Comparison of ENCODE assay signal across 23 cellular contexts in the genomic region with DNA sequence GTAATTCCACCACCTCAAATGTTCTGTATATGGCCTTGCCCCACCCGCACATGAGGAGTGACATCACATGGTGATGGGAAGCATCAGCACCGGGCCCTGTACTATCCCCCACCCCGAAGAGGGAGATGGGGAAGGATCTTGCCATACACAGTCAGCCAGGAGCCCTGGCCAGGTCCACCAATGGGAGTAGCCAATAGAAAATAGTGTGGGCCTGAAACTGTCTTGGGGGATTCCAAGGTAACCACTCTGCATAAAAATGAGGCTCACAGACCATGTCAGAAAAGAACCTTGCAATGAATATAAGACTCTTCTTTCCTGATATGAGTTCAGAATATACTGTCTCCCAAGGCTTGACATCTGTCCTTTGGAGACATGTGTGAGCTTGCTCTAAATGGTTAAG. TPM values are rescaled to one million over a fixed set of nuclear protein-coding genes. Genes with fewer than 3 reads are reported as not detected.
DNase-seq lines count a peak whose midpoint lies in the region; ATAC-seq and TF ChIP-seq lines count a peak whose summit lies in the region.
"Had no signal": no experiment of that assay in that cellular context is flagged by ENCODE, and none has a peak within 500 bp of the region (broad histone marks: within the 10 kb centered on the region; RNA-seq: fewer than 3 reads in every experiment).

No MANE protein-coding gene starts in this region.

- H3K27ac Mint-ChIP-seq in natural killer cell: peak overlapping the region; percentile 46 to 75
- no peak overlapping the region for H3K27ac Mint-ChIP-seq in T-cell

- H3K27me3 Mint-ChIP-seq in natural killer cell (ENCODE audit: low read depth in 2 of 2) (peaks cover under 1% of the 10 kb centered on the region in 2 donors), T-cell (peaks cover 4 to 7% of the 10 kb centered on the region in 2 donors)

- no peak for TF ChIP-seq CTCF in GM10266 (IDR thresholded peaks at IDR 0.05; ENCODE audit: control insufficient read depth, insufficient read depth, low read depth, missing control alignments)
- TF ChIP-seq CTCF in natural killer cell (IDR thresholded peaks at IDR 0.05): no peak

- no peaks in the 10 kb centered on the region for H3K9me3 Mint-ChIP-seq in natural killer cell
- H3K9me3 Mint-ChIP-seq in T-cell: no peaks in the 10 kb centered on the region

- H3K4me3 Mint-ChIP-seq in natural killer cell (no peak overlapping the region), T-cell (no peak overlapping the region)
- H3K4me3 Mint-ChIP-seq: CD14-positive monocyte had no signal

- CTCF ChIA-PET in T-cell (lab: Charles Lee): no interaction called here

- H3K36me3 Mint-ChIP-seq in natural killer cell (peaks cover under 1% of the 10 kb centered on the region), T-cell (no peaks in the 10 kb centered on the region)

- POLR2A ChIA-PET in T-cell (lab: Charles Lee): no interaction called here

- DNase-seq in GM10266 (ENCODE audit: extremely low spot score) (peak; percentile 53), natural killer cell (no peak), T-cell (no peak)
- no peak for DNase-seq in stimulated activated CD4-positive, alpha-beta T cell treated with anti-CD3 and anti-CD28 coated beads, Interleukin-1b, Interleukin-23, amount 100 ng/mL, for 48 hours
- no peak for DNase-seq in stimulated activated CD8-positive, alpha-beta memory T cell treated with anti-CD3 and anti-CD28 coated beads, Interleukin-4, amount 100 ng/mL, for 48 hours
- no peak for DNase-seq in stimulated activated CD4-positive, alpha-beta T cell treated with anti-CD3 and anti-CD28 coated beads, Interleukin-4, amount 100 ng/mL, for 4 hours
- DNase-seq: activated CD4-positive, alpha-beta T cell treated with anti-CD3 and anti-CD28 coated beads, Interleukin-2, amount 50 U/mL, for 48 hours; activated naive CD4-positive, alpha-beta T cell; amniotic stem cell; DMS 273 treated with DMSO at 0.1 percent for 48 hours; dorsolateral prefrontal cortex; foreskin fibroblast; IMR-90; mammary epithelial cell; NCI-H146; NCI-H2171; NCI-H748 treated with DMSO at 0.1 percent for 48 hours; Right ventricle myocardium superior; stimulated activated CD4-positive, alpha-beta T cell treated with anti-CD3 and anti-CD28 coated beads, Interleukin-2, amount 100 ng/mL, for 24 hours; substantia nigra had no signal

- ATAC-seq in GM19463 (IDR thresholded peaks at IDR 0.05; ENCODE audit: unreplicated experiment): peak; percentile 70
- peak; percentile 55 for ATAC-seq in HG02938 (IDR thresholded peaks at IDR 0.05; ENCODE audit: unreplicated experiment)
- no peak for ATAC-seq in natural killer cell
- ATAC-seq in T-cell (replicated peaks in 1 of 4): no peak

- intact Hi-C loops in natural killer cell (cut with micrococcal nuclease): no loop called here

- H3K4me1 Mint-ChIP-seq in natural killer cell (peaks cover 37 to 45% of the 10 kb centered on the region in 2 donors), T-cell (peaks cover 31 to 37% (median 34%) of the 10 kb centered on the region in 3 donors)

RNA-seq across cellular contexts. Expression of a gene that starts 51.1 kb away (rescaled TPM):
- total RNA-seq in natural killer cell: 1 to 10 TPM in 2 of 3 donors, under 1 TPM in 1; 0.12 to 2.9 (median 2.1) TPM
- total RNA-seq in T-cell: under 1 TPM; 0.09 to 0.90 (median 0.30) TPM
- total RNA-seq: IMR-90 had no signal

Comparison
In these comparisons a context has a peak if more than half of its experiments do, and no peak if none do; other contexts are left out.
1. ATAC-seq: peak in GM19463 (single experiment) and HG02938 (single experiment); none in natural killer cell (0 of 3) and T-cell (0 of 4).
2. H3K27ac Mint-ChIP-seq: peak in natural killer cell (2 of 2); none in T-cell (0 of 2).